ENCODE assay signal across 2 cellular contexts in the genomic region with DNA sequence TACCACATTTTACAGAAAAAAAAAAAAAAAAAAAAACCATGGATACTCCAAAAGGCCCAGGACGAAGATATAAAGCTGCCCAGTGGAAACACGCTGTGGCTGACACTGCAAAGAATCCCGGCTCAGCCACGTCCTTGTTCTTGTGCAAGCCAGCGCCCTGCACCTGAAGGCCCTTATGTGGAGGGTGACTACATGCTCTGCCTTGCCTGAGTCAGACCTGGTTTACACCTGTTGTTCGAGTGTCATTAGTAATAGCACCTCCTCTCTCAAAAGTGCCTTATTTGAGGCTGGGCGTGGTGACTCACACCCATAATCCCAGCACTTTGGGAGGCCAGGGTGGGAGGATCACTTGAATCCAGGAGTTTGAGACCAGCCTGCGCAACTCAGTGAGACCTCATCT.
TF ChIP-seq lines count a peak whose summit lies in the region.

No MANE protein-coding gene starts in this region.

TF ChIP-seq in SK-N-SH, 30 proteins besides CTCF, POLR2A, EP300 and RAD21 (continued from another document):
- TF ChIP-seq, protein P1, sequence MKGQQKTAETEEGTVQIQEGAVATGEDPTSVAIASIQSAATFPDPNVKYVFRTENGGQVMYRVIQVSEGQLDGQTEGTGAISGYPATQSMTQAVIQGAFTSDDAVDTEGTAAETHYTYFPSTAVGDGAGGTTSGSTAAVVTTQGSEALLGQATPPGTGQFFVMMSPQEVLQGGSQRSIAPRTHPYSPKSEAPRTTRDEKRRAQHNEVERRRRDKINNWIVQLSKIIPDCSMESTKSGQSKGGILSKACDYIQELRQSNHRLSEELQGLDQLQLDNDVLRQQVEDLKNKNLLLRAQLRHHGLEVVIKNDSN (IDR thresholded peaks at IDR 0.05; ENCODE audit: borderline replicate concordance, low read depth) = no peak
- TF ChIP-seq ZBTB33 (IDR thresholded peaks at IDR 0.05; ENCODE audit: borderline replicate concordance, low read depth) = no peak
- TF ChIP-seq RXRA (IDR thresholded peaks at IDR 0.05; ENCODE audit: borderline replicate concordance, low read depth) = no peak
- no peak for TF ChIP-seq TEAD4 (IDR thresholded peaks at IDR 0.05; ENCODE audit: borderline replicate concordance, insufficient read depth)
- no peak for TF ChIP-seq RCOR1 (IDR thresholded peaks at IDR 0.05; ENCODE audit: low read length)
- TF ChIP-seq POLR2AphosphoS5 (IDR thresholded peaks at IDR 0.05; ENCODE audit: low read depth, low read length) = no peak
- no peak for TF ChIP-seq MEF2A (IDR thresholded peaks at IDR 0.05; ENCODE audit: borderline replicate concordance, low read depth)
- no peak for TF ChIP-seq JUND (IDR thresholded peaks at IDR 0.05)

TF ChIP-seq in SK-N-SH treated with all-trans-retinoic acid at 6 μM for 48 hours, 23 proteins besides CTCF, POLR2A, EP300 and RAD21 (continued from another document):
- TF ChIP-seq, protein P2, sequence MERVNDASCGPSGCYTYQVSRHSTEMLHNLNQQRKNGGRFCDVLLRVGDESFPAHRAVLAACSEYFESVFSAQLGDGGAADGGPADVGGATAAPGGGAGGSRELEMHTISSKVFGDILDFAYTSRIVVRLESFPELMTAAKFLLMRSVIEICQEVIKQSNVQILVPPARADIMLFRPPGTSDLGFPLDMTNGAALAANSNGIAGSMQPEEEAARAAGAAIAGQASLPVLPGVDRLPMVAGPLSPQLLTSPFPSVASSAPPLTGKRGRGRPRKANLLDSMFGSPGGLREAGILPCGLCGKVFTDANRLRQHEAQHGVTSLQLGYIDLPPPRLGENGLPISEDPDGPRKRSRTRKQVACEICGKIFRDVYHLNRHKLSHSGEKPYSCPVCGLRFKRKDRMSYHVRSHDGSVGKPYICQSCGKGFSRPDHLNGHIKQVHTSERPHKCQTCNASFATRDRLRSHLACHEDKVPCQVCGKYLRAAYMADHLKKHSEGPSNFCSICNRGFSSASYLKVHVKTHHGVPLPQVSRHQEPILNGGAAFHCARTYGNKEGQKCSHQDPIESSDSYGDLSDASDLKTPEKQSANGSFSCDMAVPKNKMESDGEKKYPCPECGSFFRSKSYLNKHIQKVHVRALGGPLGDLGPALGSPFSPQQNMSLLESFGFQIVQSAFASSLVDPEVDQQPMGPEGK (CRISPR knock-in tag; IDR thresholded peaks at IDR 0.05; ENCODE audit: borderline replicate concordance) = no peak
- TF ChIP-seq PPARA (CRISPR knock-in tag; IDR thresholded peaks at IDR 0.05; ENCODE audit: borderline replicate concordance) (no peak), TOX (CRISPR knock-in tag; IDR thresholded peaks at IDR 0.05; ENCODE audit: borderline replicate concordance) (no peak), POU6F1 (CRISPR knock-in tag; IDR thresholded peaks at IDR 0.05; ENCODE audit: borderline replicate concordance, low read depth) (no peak), ESRRG (CRISPR knock-in tag; IDR thresholded peaks at IDR 0.05) (no peak), ARNTL (CRISPR knock-in tag; IDR thresholded peaks at IDR 0.05; ENCODE audit: borderline replicate concordance, low read depth) (no peak), SNAI2 (CRISPR knock-in tag; IDR thresholded peaks at IDR 0.05) (no peak), ISL1 (CRISPR knock-in tag; IDR thresholded peaks at IDR 0.05) (no peak), ZFP30 (CRISPR knock-in tag; IDR thresholded peaks at IDR 0.05) (no peak), TCF4 (CRISPR knock-in tag; IDR thresholded peaks at IDR 0.05; ENCODE audit: borderline replicate concordance) (no peak), TSHZ2 (CRISPR knock-in tag; IDR thresholded peaks at IDR 0.05) (no peak)
TF ChIP-seq in SK-N-SH treated with all-trans-retinoic acid at 6 μM for 48 hours: peak in this region for 0.
